Comparison of ENCODE assay signal across 8 cellular contexts in the genomic region with DNA sequence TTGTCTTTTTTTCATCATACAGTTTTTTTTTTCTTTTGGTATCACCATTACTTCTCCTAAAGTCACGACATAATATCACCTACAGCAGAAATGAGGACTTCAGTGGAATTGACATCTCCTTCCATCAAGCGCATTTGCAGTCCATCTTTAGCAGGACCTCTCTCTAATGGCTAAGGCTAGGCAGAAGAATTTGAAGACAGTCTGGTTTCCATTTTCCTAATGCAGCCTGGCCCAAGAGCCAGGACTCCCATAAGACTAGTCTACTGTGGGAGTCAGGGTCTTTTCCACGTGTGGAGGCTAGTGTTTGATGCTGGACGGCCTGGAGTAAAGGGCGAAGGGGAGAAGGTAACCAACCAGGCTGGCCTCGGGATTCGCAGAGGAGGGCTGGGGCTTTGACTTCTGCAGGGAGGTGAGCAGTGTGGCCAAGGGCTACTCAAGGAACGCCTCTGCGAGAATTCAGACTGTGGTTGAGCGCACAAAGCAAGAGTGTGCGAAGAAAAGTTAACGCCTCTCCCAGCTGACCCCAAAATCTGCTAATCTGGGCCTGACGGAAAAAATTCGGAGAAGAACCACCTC. TPM values are rescaled to one million over a fixed set of nuclear protein-coding genes. Genes with fewer than 3 reads are reported as not detected.
DNase-seq lines count a peak whose midpoint lies in the region; ATAC-seq and TF ChIP-seq lines count a peak whose summit lies in the region.

No MANE protein-coding gene starts in this region.

- DNase-seq in GM06990 (ENCODE audit: extremely low read depth, insufficient read length): no peak
- DNase-seq in LNCaP clone FGC (ENCODE audit: low read depth): no peak
- DNase-seq in cerebellum (ENCODE audit: low spot score): peak; percentile 41
- peak in 1 of 2 donors; percentile 45 for DNase-seq in memory B cell (ENCODE audit: low spot score in 2 of 2)
- DNase-seq in upper lobe of left lung: no peak
- DNase-seq in dedifferentiated amniotic fluid mesenchymal stem cell (ENCODE audit: extremely low spot score): no peak

- ATAC-seq in GM21786 (IDR thresholded peaks at IDR 0.05; ENCODE audit: unreplicated experiment) (peak; percentile 4), memory B cell (ENCODE audit: low read depth) (peak; percentile 0), upper lobe of left lung (ENCODE audit: low FRiP score in 2 of 2) (peak; percentile 1 to 31), GM19328 (IDR thresholded peaks at IDR 0.05; ENCODE audit: unreplicated experiment) (no peak)

- H3K4me3 Mint-ChIP-seq in memory B cell: peak overlapping the region; percentile 97

- no peak for TF ChIP-seq EP300 in upper lobe of left lung (IDR thresholded peaks at IDR 0.05)

- peak overlapping the region; percentile 94 for H3K27ac Mint-ChIP-seq in memory B cell

- H3K9me3 ChIP-seq in upper lobe of left lung: no peaks in the 10 kb centered on the region

- peaks cover 36% of the 10 kb centered on the region for H3K4me1 Mint-ChIP-seq in memory B cell

- H3K27me3 ChIP-seq in GM06990 (replicated peaks; ENCODE audit: control insufficient read depth, insufficient read depth, low read length) (no peaks in the 10 kb centered on the region), upper lobe of left lung (no peaks in the 10 kb centered on the region)

- H3K27me3 Mint-ChIP-seq in memory B cell: no peaks in the 10 kb centered on the region

- H3K27ac ChIP-seq in upper lobe of left lung: peak overlapping the region; percentile 93 to 98 (median 96)

- H3K36me3 ChIP-seq in GM06990 (ENCODE audit: control insufficient read depth, insufficient read depth, low read length) (peaks cover 5% of the 10 kb centered on the region), upper lobe of left lung (peaks cover 12 to 28% (median 14%) of the 10 kb centered on the region in 4 donors)

- WGBS in upper lobe of left lung, 2 donors: 12 to 15% methylated on average over 11 to 14 of the region's 14 CpGs

- peaks cover 34 to 49% (median 38%) of the 10 kb centered on the region in 4 donors for H3K4me1 ChIP-seq in upper lobe of left lung

- peaks cover 6% of the 10 kb centered on the region for H3K36me3 Mint-ChIP-seq in memory B cell

- TF ChIP-seq CTCF in GM06990 (IDR thresholded peaks at IDR 0.05; ENCODE audit: insufficient read depth, low read length, poor library complexity, severe bottlenecking) (no peak), LNCaP clone FGC (IDR thresholded peaks at IDR 0.05; ENCODE audit: control insufficient read depth, extremely low read depth, insufficient read depth) (no peak), upper lobe of left lung (IDR thresholded peaks at IDR 0.05) (no peak)

- H3K9me3 Mint-ChIP-seq in memory B cell: no peaks in the 10 kb centered on the region

- H3K4me3 ChIP-seq in GM06990 (replicated peaks; ENCODE audit: low read depth, low read length) (peak overlapping the region; percentile 79), LNCaP clone FGC (ENCODE audit: low read depth, low read length) (peak overlapping the region; percentile 72), upper lobe of left lung (peak overlapping the region; percentile 67 to 87 (median 81))

- TF ChIP-seq POLR2A in upper lobe of left lung (IDR thresholded peaks at IDR 0.05): no peak

RNA-seq across cellular contexts. Expression of gene ZNF740, which starts 0.7 kb away (rescaled TPM):
- total RNA-seq in cerebellum: 24.6 TPM
- total RNA-seq in upper lobe of left lung: 10 to 100 TPM in 5 of 6 donors, 1 to 10 TPM in 1; 9.6 to 52.4 (median 24.0) TPM

RNA-seq across cellular contexts. Expression of gene CSAD, which starts 0.9 kb away (rescaled TPM):
- total RNA-seq in cerebellum (27.9 TPM), upper lobe of left lung (100 to 1,000 TPM in 1 of 6 donors, 10 to 100 TPM in 5; 19.8 to 164 (median 28.6) TPM)

RNA-seq across cellular contexts. Expression of gene ITGB7, which starts 27.3 kb away (rescaled TPM):
- total RNA-seq in cerebellum (not detected), upper lobe of left lung (10 to 100 TPM in 1 of 6 donors, 1 to 10 TPM in 5; 3.1 to 12.9 (median 4.7) TPM)

RNA-seq across cellular contexts. Expression of gene RARG, which starts 52.2 kb away (rescaled TPM):
- total RNA-seq in cerebellum (2.9 TPM), upper lobe of left lung (10 to 100 TPM; 21.2 to 43.0 (median 32.1) TPM)
